In genomic region chr20:38839563-38839962, GRCh38 we compare ENCODE assay signal across 1 cellular context.
TF ChIP-seq lines count a peak whose summit lies in the region.

No MANE protein-coding gene starts in this region.

TF ChIP-seq in GM12878, 131 proteins besides CTCF, POLR2A, EP300 and RAD21:
- TF ChIP-seq IRF5 (IDR thresholded peaks at IDR 0.05; ENCODE audit: borderline replicate concordance): no peak
- TF ChIP-seq KLF5 (IDR thresholded peaks at IDR 0.05; ENCODE audit: partially characterized antibody): no peak
- no peak for TF ChIP-seq FOXK2 (IDR thresholded peaks at IDR 0.05)
- no peak for TF ChIP-seq STAT1 (conservative IDR thresholded peaks at IDR 0.05)
- TF ChIP-seq MAX (IDR thresholded peaks at IDR 0.05; ENCODE audit: low read depth, low read length): no peak
- TF ChIP-seq CBFB (IDR thresholded peaks at IDR 0.05; ENCODE audit: low read depth): no peak
- no peak for TF ChIP-seq E2F4 (IDR thresholded peaks at IDR 0.05; ENCODE audit: low read depth, low read length)
- no peak for TF ChIP-seq BACH1 (IDR thresholded peaks at IDR 0.05; ENCODE audit: borderline replicate concordance)
- no peak for TF ChIP-seq PRDM15 (CRISPR knock-in tag; IDR thresholded peaks at IDR 0.05)
- TF ChIP-seq ATF7 (IDR thresholded peaks at IDR 0.05; ENCODE audit: low read depth): no peak
- no peak for TF ChIP-seq USF1 (IDR thresholded peaks at IDR 0.05; ENCODE audit: borderline replicate concordance, extremely low read length, insufficient read depth, low read depth, low read length)
- TF ChIP-seq NFYA (IDR thresholded peaks at IDR 0.05; ENCODE audit: borderline replicate concordance, low read depth, low read length): no peak
- no peak for TF ChIP-seq HCFC1 (IDR thresholded peaks at IDR 0.05; ENCODE audit: low read length)
- no peak for TF ChIP-seq E4F1 (IDR thresholded peaks at IDR 0.05; ENCODE audit: borderline replicate concordance, partially characterized antibody)
- no peak for TF ChIP-seq ZNF622 (IDR thresholded peaks at IDR 0.05)
- no peak for TF ChIP-seq MYC (IDR thresholded peaks at IDR 0.05; ENCODE audit: insufficient read depth, insufficient read length, insufficient replicate concordance, low read length, severe bottlenecking)
TF ChIP-seq in GM12878: peak in this region for 0.
